ENCODE assay signal across 8 cellular contexts in genomic region chr2:64311948-64312621, GRCh38.
DNase-seq lines count a peak whose midpoint lies in the region; ATAC-seq and TF ChIP-seq lines count a peak whose summit lies in the region.

No MANE protein-coding gene starts in this region.

- no peak for TF ChIP-seq POLR2A in uterus (IDR thresholded peaks at IDR 0.05)

- H3K9me3 ChIP-seq in HEK293 (ENCODE audit: control insufficient read depth, insufficient read depth, low read depth, low read length): no peaks in the 10 kb centered on the region
- no peaks in the 10 kb centered on the region for H3K9me3 ChIP-seq in OCI-LY1 (ENCODE audit: low read length)
- no peaks in the 10 kb centered on the region for H3K9me3 ChIP-seq in uterus

- no peaks in the 10 kb centered on the region for H3F3A ChIP-seq in OCI-LY1 (ENCODE audit: insufficient read depth, low read length)

- H3K4me1 ChIP-seq in HEK293 (ENCODE audit: control insufficient read depth, insufficient read depth, low read length) (peaks cover 7% of the 10 kb centered on the region; the same call in 1 of the 2 replicates), OCI-LY1 (ENCODE audit: insufficient read depth, low read length, severe bottlenecking) (peaks cover 11% of the 10 kb centered on the region), uterus (no peaks in the 10 kb centered on the region)

- intact Hi-C loops in uterus (cut with DNase I; ENCODE audit: low total_unique reads): no loop called here

- CTCF ChIA-PET in HEK293 (lab: Yijun Ruan, JAX): interaction anchor here (0.8 to 2.4 kb wide), 8 partner anchors 14 to 613 kb away, joined by 3 to 15 read pairs (median 4); no protein-coding TSS in a partner anchor

- H4K20me1 ChIP-seq in OCI-LY1 (ENCODE audit: insufficient read depth, low read length): no peaks in the 10 kb centered on the region

- H3K36me3 ChIP-seq in HEK293 (ENCODE audit: control insufficient read depth in 2 of 2, insufficient read depth in 1 of 2, low read length in 2 of 2) (no peaks in the 10 kb centered on the region), OCI-LY1 (ENCODE audit: insufficient read depth, low read length) (no peaks in the 10 kb centered on the region), uterus (no peaks in the 10 kb centered on the region)

- no peak overlapping the region for H3K27ac ChIP-seq in HEK293 (ENCODE audit: extremely low read depth, low read depth, low read length)
- no peak overlapping the region for H3K27ac ChIP-seq in OCI-LY1 (ENCODE audit: low read depth, low read length, poor library complexity, severe bottlenecking)
- H3K27ac ChIP-seq in uterus: peak overlapping the region; percentile 64 to 69

- TF ChIP-seq CTCF in HEK293 (tag by site-specific recombination; IDR thresholded peaks at IDR 0.05): peak; percentile 33; the same call in 1 of the 2 replicates
- TF ChIP-seq CTCF in OCI-LY1 (IDR thresholded peaks at IDR 0.05; ENCODE audit: low read length): peak; percentile 67
- TF ChIP-seq CTCF in uterus (IDR thresholded peaks at IDR 0.05): peak; percentile 48 to 67 (median 60)

- POLR2A ChIA-PET in HEK293 (lab: Yijun Ruan, JAX): interaction anchor here (1.1 kb wide), 1 partner anchor 84 kb away, joined by 3 read pairs; no protein-coding TSS in a partner anchor

- DNase-seq in epidermal melanocyte (ENCODE audit: insufficient read length, low spot score) (peak; percentile 79), middle frontal gyrus (ENCODE audit: extremely low spot score, low spot score) (peak; percentile 73), uterus (peak; percentile 69 to 71), NCI-H1930 (lab: John Stamatoyannopoulos, UW) (no peak)

- H3K4me2 ChIP-seq in OCI-LY1 (ENCODE audit: low read length): peak overlapping the region; percentile 30; the same call in 1 of the 2 replicates

- H3K27me3 ChIP-seq in OCI-LY1 (ENCODE audit: insufficient read depth, low read length): no peaks in the 10 kb centered on the region
- H3K27me3 ChIP-seq in uterus: no peaks in the 10 kb centered on the region

- H2AFZ ChIP-seq in OCI-LY1 (ENCODE audit: low read length): no peak overlapping the region; the same call in 1 of the 2 replicates

- ATAC-seq in HG03108 (IDR thresholded peaks at IDR 0.05; ENCODE audit: unreplicated experiment): no peak
- no peak for ATAC-seq in HG02981 (IDR thresholded peaks at IDR 0.05; ENCODE audit: unreplicated experiment)

- H3K4me3 ChIP-seq in HEK293 (ENCODE audit: low read depth, low read length): no peak overlapping the region
- H3K4me3 ChIP-seq in OCI-LY1 (ENCODE audit: low read depth, low read length, poor library complexity, severe bottlenecking): no peak overlapping the region
- no peak overlapping the region for H3K4me3 ChIP-seq in uterus

- no peaks in the 10 kb centered on the region for H3K9me2 ChIP-seq in OCI-LY1 (ENCODE audit: low read depth, low read length)

- H3K9ac ChIP-seq in OCI-LY1 (ENCODE audit: low read length): peak overlapping the region; percentile 2; the same call in 1 of the 2 replicates

- H3K79me2 ChIP-seq in OCI-LY1 (ENCODE audit: insufficient read depth, low read length): no peaks in the 10 kb centered on the region

TF ChIP-seq in HEK293, 187 proteins besides CTCF, POLR2A, EP300 and RAD21 (continues in another document):
- TF ChIP-seq ZNF132 (tag by site-specific recombination; IDR thresholded peaks at IDR 0.05; ENCODE audit: borderline replicate concordance) (no peak), ZBTB8A (tag by site-specific recombination; IDR thresholded peaks at IDR 0.05) (no peak), ZNF169 (tag by site-specific recombination; IDR thresholded peaks at IDR 0.05) (no peak), ZNF23 (tag by site-specific recombination; IDR thresholded peaks at IDR 0.05; ENCODE audit: borderline replicate concordance) (no peak), ZNF148 (tag by site-specific recombination; IDR thresholded peaks at IDR 0.05; ENCODE audit: borderline replicate concordance) (no peak), GLIS1 (tag by site-specific recombination; IDR thresholded peaks at IDR 0.05) (no peak), ZNF140 (tag by site-specific recombination; IDR thresholded peaks at IDR 0.05) (no peak), ZNF654 (tag by site-specific recombination; IDR thresholded peaks at IDR 0.05; ENCODE audit: low read depth) (peak; percentile 29), ZFHX2 (tag by site-specific recombination; conservative IDR thresholded peaks at IDR 0.05) (peak; percentile 50), ZNF518A (tag by site-specific recombination; conservative IDR thresholded peaks at IDR 0.05; ENCODE audit: low read depth) (no peak), ZNF10 (tag by site-specific recombination; IDR thresholded peaks at IDR 0.05) (no peak), ZNF658 (tag by site-specific recombination; IDR thresholded peaks at IDR 0.05) (no peak), PRDM10 (tag by site-specific recombination; IDR thresholded peaks at IDR 0.05) (peak; percentile 92)

Comparison
In these comparisons a context has a peak if more than half of its experiments do, and no peak if none do; other contexts are left out.
1. H3K27ac ChIP-seq: peak in uterus (2 of 2); none in HEK293 (single experiment) and OCI-LY1 (single experiment).
2. DNase-seq: peak in epidermal melanocyte (single experiment), middle frontal gyrus (single experiment) and uterus (2 of 2); none in NCI-H1930 (0 of 2).
3. Peak in every context shown above with its lines, with median percentiles within 50 percentile points of each other: CTCF ChIP-seq.